Comparison of ENCODE assay signal across 1 cellular context in genomic region chr2:74653985-74654882, GRCh38.
TF ChIP-seq lines count a peak whose summit lies in the region.

Gene SEMA4F, plus strand, starts transcription at chr2:74654247. Its CDS starts 130 bp downstream, at chr2:74654377.

TF ChIP-seq in HepG2, 621 proteins besides CTCF, POLR2A, EP300 and RAD21 (continued from another document and continues in another):
- TF ChIP-seq ZNF691 (CRISPR knock-in tag; IDR thresholded peaks at IDR 0.05; ENCODE audit: borderline replicate concordance, low read depth) (0 out of 2 replicates have a peak, but pooled peaks have one; percentile 9), SIN3A (IDR thresholded peaks at IDR 0.05; ENCODE audit: borderline replicate concordance, low read depth, low read length) (0 out of 2 replicates have a peak, but pooled peaks have one; percentile 30), NFE2L2 (IDR thresholded peaks at IDR 0.05; ENCODE audit: low read length) (no peak), ZNF235 (CRISPR knock-in tag; IDR thresholded peaks at IDR 0.05; ENCODE audit: borderline replicate concordance) (peak; percentile 86; the same call in 1 of the 2 replicates), ERF (CRISPR knock-in tag; IDR thresholded peaks at IDR 0.05) (peak; percentile 57; the same call in 1 of the 2 replicates), KDM3A (CRISPR knock-in tag; IDR thresholded peaks at IDR 0.05; ENCODE audit: low read depth) (peak; percentile 58), MYPOP (CRISPR knock-in tag; IDR thresholded peaks at IDR 0.05) (peak; percentile 46; the same call in 1 of the 2 replicates), ZNF563 (CRISPR knock-in tag; IDR thresholded peaks at IDR 0.05) (peak; percentile 85), ATF3 (CRISPR knock-in tag; IDR thresholded peaks at IDR 0.05) (no peak), KLF12 (CRISPR knock-in tag; IDR thresholded peaks at IDR 0.05; ENCODE audit: borderline replicate concordance) (peak; percentile 64; the same call in 1 of the 2 replicates), POGZ (CRISPR knock-in tag; IDR thresholded peaks at IDR 0.05) (peak; percentile 77), ZNF670 (CRISPR knock-in tag; IDR thresholded peaks at IDR 0.05; ENCODE audit: borderline replicate concordance) (0 out of 2 replicates have a peak, but pooled peaks have one; percentile 66), CENPT (CRISPR knock-in tag; IDR thresholded peaks at IDR 0.05; ENCODE audit: low read depth) (0 out of 2 replicates have a peak, but pooled peaks have one; percentile 45), ELF3 (CRISPR knock-in tag; IDR thresholded peaks at IDR 0.05) (0 out of 2 replicates have a peak, but pooled peaks have one; percentile 19), ARID4A (CRISPR knock-in tag; IDR thresholded peaks at IDR 0.05; ENCODE audit: borderline replicate concordance) (peak; percentile 55; the same call in 1 of the 2 replicates), AGO1 (IDR thresholded peaks at IDR 0.05; ENCODE audit: low read depth, low read length, poor library complexity, severe bottlenecking) (no peak), ZNF335 (CRISPR knock-in tag; IDR thresholded peaks at IDR 0.05) (0 out of 2 replicates have a peak, but pooled peaks have one; percentile 46), AFF4 (CRISPR knock-in tag; IDR thresholded peaks at IDR 0.05) (no peak), ZNF747 (CRISPR knock-in tag; IDR thresholded peaks at IDR 0.05; ENCODE audit: borderline replicate concordance) (peak; percentile 79; the same call in 1 of the 2 replicates), ZNF891 (CRISPR knock-in tag; IDR thresholded peaks at IDR 0.05) (0 out of 2 replicates have a peak, but pooled peaks have one; percentile 23), CHD2 (IDR thresholded peaks at IDR 0.05; ENCODE audit: low read depth, low read length) (no peak), HMG20B (CRISPR knock-in tag; conservative IDR thresholded peaks at IDR 0.05) (peak; percentile 5; the same call in 1 of the 2 replicates), NR0B2 (CRISPR knock-in tag; IDR thresholded peaks at IDR 0.05) (peak; percentile 46; the same call in 1 of the 2 replicates), MAX (IDR thresholded peaks at IDR 0.05) (peak; percentile 72), ZNF33A (CRISPR knock-in tag; IDR thresholded peaks at IDR 0.05; ENCODE audit: borderline replicate concordance) (0 out of 2 replicates have a peak, but pooled peaks have one; percentile 76), ZNF160 (CRISPR knock-in tag; IDR thresholded peaks at IDR 0.05) (peak; percentile 25; the same call in 1 of the 2 replicates), ZFP82 (CRISPR knock-in tag; IDR thresholded peaks at IDR 0.05; ENCODE audit: borderline replicate concordance) (peak; percentile 90), SAP130 (CRISPR knock-in tag; IDR thresholded peaks at IDR 0.05; ENCODE audit: low read depth) (peak; percentile 67), ZHX2 (IDR thresholded peaks at IDR 0.05; ENCODE audit: low read depth) (peak; percentile 7; the same call in 1 of the 2 replicates), ZHX2 (CRISPR knock-in tag; IDR thresholded peaks at IDR 0.05; ENCODE audit: borderline replicate concordance) (0 out of 2 replicates have a peak, but pooled peaks have one; percentile 50), HDAC6 (IDR thresholded peaks at IDR 0.05; ENCODE audit: low read depth, low read length) (no peak), ZNF550 (CRISPR knock-in tag; IDR thresholded peaks at IDR 0.05; ENCODE audit: borderline replicate concordance) (peak; percentile 86; the same call in 1 of the 2 replicates), HNRNPLL (IDR thresholded peaks at IDR 0.05; ENCODE audit: low read depth, low read length, poor library complexity, severe bottlenecking) (peak; percentile 96), MIER3 (CRISPR knock-in tag; IDR thresholded peaks at IDR 0.05; ENCODE audit: borderline replicate concordance) (no peak; the same call in 1 of the 2 replicates), ZNF713 (CRISPR knock-in tag; IDR thresholded peaks at IDR 0.05) (0 out of 2 replicates have a peak, but pooled peaks have one; percentile 9), HDAC2 (CRISPR knock-in tag; IDR thresholded peaks at IDR 0.05) (0 out of 2 replicates have a peak, but pooled peaks have one; percentile 21), ZBTB33 (CRISPR knock-in tag; IDR thresholded peaks at IDR 0.05) (peak; percentile 85), KDM5B (CRISPR knock-in tag; IDR thresholded peaks at IDR 0.05; ENCODE audit: borderline replicate concordance) (peak; percentile 76), GATAD1 (CRISPR knock-in tag; IDR thresholded peaks at IDR 0.05) (0 out of 2 replicates have a peak, but pooled peaks have one; percentile 32), EED (CRISPR knock-in tag; IDR thresholded peaks at IDR 0.05) (peak; percentile 92)
